ENCODE assay signal across 22 cellular contexts in genomic region chr13:111938743-111939142, GRCh38.
"Had no signal": no experiment of that assay in that cellular context is flagged by ENCODE, and none has a peak within 500 bp of the region (broad histone marks: within the 10 kb centered on the region; RNA-seq: fewer than 3 reads in every experiment).

No MANE protein-coding gene starts in this region.

- H3K36me3 Mint-ChIP-seq: memory B cell; naive B cell; stimulated activated effector memory CD8-positive, alpha-beta T cell treated with anti-CD3 and anti-CD28 coated beads, Interleukin-12 subunit alpha, Interleukin-12 subunit beta, amount 100 ng/mL, for 72 hours had no signal

- H3K4me1 Mint-ChIP-seq: naive B cell; nephron; stimulated activated effector memory CD8-positive, alpha-beta T cell treated with anti-CD3 and anti-CD28 coated beads, Interleukin-12 subunit alpha, Interleukin-12 subunit beta, amount 100 ng/mL, for 72 hours had no signal

- H3K27me3 ChIP-seq: right lobe of liver, thyroid gland, upper lobe of left lung, vagina had no signal

- H3K4me3 Mint-ChIP-seq: memory B cell; naive B cell; nephron; stimulated activated effector memory CD8-positive, alpha-beta T cell treated with anti-CD3 and anti-CD28 coated beads, Interleukin-12 subunit alpha, Interleukin-12 subunit beta, amount 100 ng/mL, for 72 hours had no signal

- H3K9me3 ChIP-seq: esophagus muscularis mucosa, gastrocnemius medialis, lower lobe of right lung, prostate gland, right lobe of liver, suprapubic skin, thyroid gland, upper lobe of left lung, vagina had no signal

- H3K79me2 ChIP-seq: parathyroid adenoma had no signal

- H2AFZ ChIP-seq: parathyroid adenoma had no signal

- H3K27ac Mint-ChIP-seq: memory B cell; naive B cell; nephron; stimulated activated effector memory CD8-positive, alpha-beta T cell treated with anti-CD3 and anti-CD28 coated beads, Interleukin-12 subunit alpha, Interleukin-12 subunit beta, amount 100 ng/mL, for 72 hours had no signal

- H3K9ac ChIP-seq: parathyroid adenoma had no signal

- DNase-seq: effector CD8-positive, alpha-beta T cell; gastrocnemius medialis; left ventricle myocardium inferior; lower lobe of right lung; naive B cell; occipital lobe; right lobe of liver; stimulated activated CD4-positive, alpha-beta T cell treated with anti-CD3 and anti-CD28 coated beads, Interleukin-12 subunit alpha, Interleukin-12 subunit beta, amount 100 ng/mL, for 4 hours; stimulated activated CD8-positive, alpha-beta memory T cell treated with anti-CD3 and anti-CD28 coated beads, Interleukin-4, amount 100 ng/mL, for 48 hours; stimulated activated naive CD8-positive, alpha-beta T cell treated with anti-CD3 and anti-CD28 coated beads, Interleukin-15, Interleukin-2, amounts not matched to agents 100 U/mL and 50 U/mL, for 24 hours; thyroid gland had no signal

- H3K4me1 ChIP-seq: gastrocnemius medialis, left ventricle myocardium inferior, lower lobe of right lung, parathyroid adenoma, prostate gland, right lobe of liver, thyroid gland, upper lobe of left lung, vagina had no signal

- H3K27ac ChIP-seq: coronary artery, gastrocnemius medialis, left ventricle myocardium inferior, lower lobe of right lung, parathyroid adenoma, prostate gland, right lobe of liver, skin epidermis, suprapubic skin, thyroid gland, upper lobe of left lung, vagina had no signal
